8 cellular contexts compared by ENCODE assay signal in the genomic region with DNA sequence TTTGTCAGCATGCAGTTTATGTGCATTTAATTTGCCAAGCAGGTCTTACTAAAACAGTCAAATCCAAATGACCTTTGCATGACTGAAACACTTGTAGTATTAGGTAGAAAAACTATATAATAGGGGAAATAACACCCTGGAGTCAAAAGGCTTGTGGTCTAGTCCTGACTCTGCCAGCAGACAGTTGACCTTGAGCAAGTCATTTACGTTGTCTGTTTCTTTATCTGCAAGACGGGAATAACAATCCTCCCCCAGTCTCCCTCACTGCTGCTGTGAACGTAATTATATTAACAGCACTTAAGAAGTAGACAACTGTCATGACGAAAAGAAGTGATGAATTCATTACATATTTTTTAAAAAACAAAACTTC. TPM values are rescaled to one million over a fixed set of nuclear protein-coding genes. Genes with fewer than 3 reads are reported as not detected.
DNase-seq lines count a peak whose midpoint lies in the region; ATAC-seq and TF ChIP-seq lines count a peak whose summit lies in the region.

No MANE protein-coding gene starts in this region.

- H3K4me1 ChIP-seq in PC-9 (replicated peaks; ENCODE audit: insufficient read depth) (peaks cover 25% of the 10 kb centered on the region), heart left ventricle (peaks cover 7 to 47% (median 26%) of the 10 kb centered on the region in 12 donors)

- TF ChIP-seq POLR2A in heart left ventricle (IDR thresholded peaks at IDR 0.05) = no peak

- H3K9me2 ChIP-seq in PC-9 (ENCODE audit: insufficient read depth) = no peaks in the 10 kb centered on the region

- no peak for DNase-seq in PC-9
- no peak for DNase-seq in heart left ventricle
- DNase-seq in NCI-H2196 (lab: John Stamatoyannopoulos, UW; ENCODE audit: unreplicated experiment) = no peak
- no peak for DNase-seq in nucleus accumbens (lab: John Stamatoyannopoulos, UW)
- DNase-seq in foreskin fibroblast = no peak
- DNase-seq in GDM1 (lab: John Stamatoyannopoulos, UW) = no peak

- no peaks in the 10 kb centered on the region for H3K27me3 ChIP-seq in PC-9 (ENCODE audit: insufficient read depth, low read depth)
- no peaks in the 10 kb centered on the region for H3K27me3 ChIP-seq in heart left ventricle

- peak; percentile 14 for ATAC-seq in GM19324 (IDR thresholded peaks at IDR 0.05; ENCODE audit: low FRiP score, unreplicated experiment)
- peak; percentile 24 for ATAC-seq in HG02885 (IDR thresholded peaks at IDR 0.05; ENCODE audit: poor library complexity, unreplicated experiment)
- ATAC-seq in heart left ventricle = peak in 2 of 4 donors; percentile 27 to 31

- no peak overlapping the region for H2AFZ ChIP-seq in PC-9

- CTCF ChIA-PET in PC-9 (lab: Charles Lee) = no interaction called here

- TF ChIP-seq CTCF in PC-9 (conservative IDR thresholded peaks at IDR 0.05) (no peak), heart left ventricle (IDR thresholded peaks at IDR 0.05) (no peak), foreskin fibroblast (IDR thresholded peaks at IDR 0.05; ENCODE audit: low read depth, low read length) (no peak)

- BruUV-seq in PC-9 (replicated peaks; lab: Mats Ljungman, UMichigan) = TSS peak; percentile 98

- H3F3A ChIP-seq in PC-9 (ENCODE audit: insufficient read depth, low read depth) = peaks cover 10% of the 10 kb centered on the region

- WGBS in heart left ventricle, 4 donors = 29 to 46% (median 38%) methylated on average over 4 of the region's 4 CpGs

- H3K27ac ChIP-seq in PC-9 (peak overlapping the region; percentile 90), heart left ventricle (peak overlapping the region in 10 of 12 donors; percentile 59 to 77 (median 68))

- H3K4me2 ChIP-seq in PC-9 = peak overlapping the region; percentile 62

- intact Hi-C loops in PC-9 (cut with micrococcal nuclease; ENCODE audit: unreplicated experiment) (no loop called here), heart left ventricle (cut with DNase I) (no loop called here)

- H3K9me3 ChIP-seq in PC-9 (ENCODE audit: insufficient read depth, low read depth) = no peaks in the 10 kb centered on the region
- peaks cover 0 to 2% (median 0%) of the 10 kb centered on the region in 12 donors for H3K9me3 ChIP-seq in heart left ventricle

- POLR2A ChIA-PET in PC-9 (lab: Charles Lee; ENCODE audit: unreplicated experiment) = interaction anchor here (0.7 to 1.1 kb wide), 2 partner anchors 20 to 45 kb away, joined by 4 to 5 read pairs; no protein-coding TSS in a partner anchor

- H3K4me3 ChIP-seq in PC-9 = 0 out of 2 replicates have a peak overlapping the region, but pooled peaks have one; percentile 1
- H3K4me3 ChIP-seq in heart left ventricle = no peak overlapping the region
- no peak overlapping the region for H3K4me3 ChIP-seq in foreskin fibroblast (ENCODE audit: low read depth in 1 of 2, low read length in 2 of 2)

- H3K36me3 ChIP-seq in PC-9 (ENCODE audit: low read depth) (peaks cover 8% of the 10 kb centered on the region; the same call in 1 of the 2 replicates), heart left ventricle (no peaks in the 10 kb centered on the region)

- peaks cover 61% of the 10 kb centered on the region for H3K79me2 ChIP-seq in PC-9 (ENCODE audit: low read depth)

- no peaks in the 10 kb centered on the region for H4K20me1 ChIP-seq in PC-9 (ENCODE audit: insufficient read depth)

RNA-seq across cellular contexts. Expression of a gene that starts 26.1 kb away (rescaled TPM):
- total RNA-seq in PC-9 (2021) (49.5 and 52.2 TPM in 2 replicates), heart left ventricle (10 to 100 TPM; 11.9 to 40.5 (median 20.8) TPM)
- polyA plus RNA-seq in heart left ventricle = 1 to 10 TPM; 2.2 to 7.5 TPM
